In genomic region chr10:125153693-125154490, GRCh38 we compare ENCODE assay signal across 8 cellular contexts. TPM values are rescaled to one million over a fixed set of nuclear protein-coding genes. Genes with fewer than 3 reads are reported as not detected.
DNase-seq lines count a peak whose midpoint lies in the region; ATAC-seq and TF ChIP-seq lines count a peak whose summit lies in the region.

No MANE protein-coding gene starts in this region.

- H3K4me3 ChIP-seq in WERI-Rb-1 (ENCODE audit: low read depth, low read length) (no peak overlapping the region), gastroesophageal sphincter (no peak overlapping the region), neutrophil (ENCODE audit: low read depth in 1 of 2, low read length in 1 of 2) (no peak overlapping the region)

- H3K9me3 ChIP-seq in WERI-Rb-1 (ENCODE audit: severe bottlenecking) (no peaks in the 10 kb centered on the region), gastroesophageal sphincter (no peaks in the 10 kb centered on the region), neutrophil (no peaks in the 10 kb centered on the region)

- H3K4me1 ChIP-seq in gastroesophageal sphincter = peaks cover 26 to 94% (median 79%) of the 10 kb centered on the region in 3 donors
- peaks cover 67 to 87% of the 10 kb centered on the region in 2 experiments for H3K4me1 ChIP-seq in neutrophil (ENCODE audit: control insufficient read depth in 1 of 2, insufficient read depth in 1 of 2, low read depth in 1 of 2, low read length in 1 of 2)

- intact Hi-C loops in posterior vena cava (cut with DNase I) = loop anchor here in 1 of 2 donors (10.0 kb wide), 1 partner anchor 99 kb away; no protein-coding TSS in a partner anchor

- 20 to 21% methylated on average over 5 to 7 of the region's 9 CpGs for WGBS in gastroesophageal sphincter (ENCODE audit: low coverage in 1 of 2), 2 donors

- H3K27me3 ChIP-seq in WERI-Rb-1 (ENCODE audit: insufficient read depth, low read depth, severe bottlenecking) = no peaks in the 10 kb centered on the region
- H3K27me3 ChIP-seq in gastroesophageal sphincter = no peaks in the 10 kb centered on the region
- no peaks in the 10 kb centered on the region for H3K27me3 ChIP-seq in neutrophil

- peak; percentile 48 for DNase-seq in AG20443 (ENCODE audit: low spot score)
- no peak for DNase-seq in WERI-Rb-1
- no peak for DNase-seq in activated CD4-positive, alpha-beta T cell treated with anti-CD3 and anti-CD28 coated beads, Interleukin-2, amount 50 U/mL, for 48 hours
- no peak for DNase-seq in GM13976 (ENCODE audit: low spot score)
- DNase-seq in posterior vena cava (ENCODE audit: low spot score) = no peak

- no peak for TF ChIP-seq POLR2A in gastroesophageal sphincter (IDR thresholded peaks at IDR 0.05)

- in situ Hi-C loops in GM13976 (cut with MboI; ENCODE audit: low sequenced_read_pairs, unreplicated experiment) = no loop called here

- peak overlapping the region; percentile 9 for H3K27ac ChIP-seq in WERI-Rb-1
- H3K27ac ChIP-seq in gastroesophageal sphincter = peak overlapping the region; percentile 82 to 99 (median 98)
- peak overlapping the region; percentile 7 for H3K27ac ChIP-seq in neutrophil

- peaks cover 30% of the 10 kb centered on the region for H3K36me3 ChIP-seq in WERI-Rb-1
- peaks cover 0 to 7% of the 10 kb centered on the region in 2 donors for H3K36me3 ChIP-seq in gastroesophageal sphincter
- H3K36me3 ChIP-seq in neutrophil = peaks cover 7% of the 10 kb centered on the region

- ATAC-seq in gastroesophageal sphincter (no peak), HG02759 (IDR thresholded peaks at IDR 0.05; ENCODE audit: unreplicated experiment) (no peak)

- TF ChIP-seq EP300 in gastroesophageal sphincter (IDR thresholded peaks at IDR 0.05) = no peak

- TF ChIP-seq CTCF in WERI-Rb-1 (IDR thresholded peaks at IDR 0.05; ENCODE audit: low read depth, low read length) (no peak), gastroesophageal sphincter (IDR thresholded peaks at IDR 0.05) (no peak), neutrophil (IDR thresholded peaks at IDR 0.05) (no peak), GM13976 (IDR thresholded peaks at IDR 0.05; ENCODE audit: borderline replicate concordance, control extremely low read depth, extremely low read depth, insufficient read depth, missing control alignments) (no peak)

RNA-seq across cellular contexts. Expression of gene CTBP2, which starts 6.5 kb away (rescaled TPM):
- total RNA-seq in gastroesophageal sphincter = 100 to 1,000 TPM in 1 of 4 donors, 10 to 100 TPM in 3; 74.8 to 103 (median 79.2) TPM
- 10 to 100 TPM; 44.4 to 47.3 TPM for total RNA-seq in posterior vena cava

Comparison
In these comparisons a context has a peak if more than half of its experiments do, and no peak if none do; other contexts are left out.
1. H3K27ac ChIP-seq: peak in every context shown above with its lines; median percentile 98 in gastroesophageal sphincter; 9 in WERI-Rb-1; 7 in neutrophil.